Comparison of ENCODE assay signal across 8 cellular contexts in the genomic region with DNA sequence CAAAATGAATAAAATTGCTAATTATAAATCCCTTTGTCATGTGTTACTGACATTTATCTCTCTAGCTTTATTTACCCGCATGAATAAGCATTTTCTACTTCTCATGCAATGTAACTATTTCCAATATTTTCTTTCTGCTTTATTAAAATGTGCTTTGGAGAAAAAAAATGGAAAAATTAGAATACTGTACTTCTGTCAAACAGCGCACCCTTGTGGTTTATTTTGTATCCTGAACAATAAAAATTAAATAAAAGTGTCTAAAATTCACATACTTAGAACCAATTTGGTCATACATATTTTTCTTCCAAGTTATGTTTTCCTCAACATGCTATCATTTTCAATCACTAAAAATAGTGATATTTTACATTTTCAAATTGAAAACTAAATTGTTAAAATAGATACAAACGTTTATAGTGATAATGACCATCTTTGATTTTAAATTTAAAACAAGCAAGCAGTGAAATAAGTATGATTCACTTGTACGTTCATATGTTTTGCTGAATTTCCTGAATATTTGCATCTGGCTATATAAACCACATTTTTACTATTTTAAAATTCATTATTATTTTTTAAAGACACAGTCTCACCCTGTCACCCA.
A peak's percentile ranks its signal among the peaks of the same experiment; 100 is the strongest.
DNase-seq lines count a peak whose midpoint lies in the region; ATAC-seq and TF ChIP-seq lines count a peak whose summit lies in the region.

No MANE protein-coding gene starts in this region.

- TF ChIP-seq POLR2A in tibial nerve (IDR thresholded peaks at IDR 0.05): no peak

- H3K4me3 Mint-ChIP-seq in CD8-positive, alpha-beta memory T cell: no peak overlapping the region

- H3K4me1 Mint-ChIP-seq in CD8-positive, alpha-beta memory T cell: no peaks in the 10 kb centered on the region

- H3K4me2 ChIP-seq in PC-3 (ENCODE audit: low read length): no peak overlapping the region

- H3K27me3 Mint-ChIP-seq in CD8-positive, alpha-beta memory T cell: peaks cover 0 to 1% of the 10 kb centered on the region in 2 donors

- H3K9me3 ChIP-seq in cardiac muscle cell (ENCODE audit: low read depth): no peaks in the 10 kb centered on the region
- H3K9me3 ChIP-seq in PC-3 (ENCODE audit: low read length): no peaks in the 10 kb centered on the region
- H3K9me3 ChIP-seq in tibial nerve: no peaks in the 10 kb centered on the region
- H3K9me3 ChIP-seq in CD8-positive, alpha-beta memory T cell (ENCODE audit: low read length): no peaks in the 10 kb centered on the region

- H3K79me2 ChIP-seq in PC-3 (ENCODE audit: low read length): no peaks in the 10 kb centered on the region

- no peak overlapping the region for H3K4me3 ChIP-seq in cardiac muscle cell
- no peak overlapping the region for H3K4me3 ChIP-seq in PC-3 (ENCODE audit: low read length)
- no peak overlapping the region for H3K4me3 ChIP-seq in foreskin fibroblast (ENCODE audit: low read depth in 1 of 2, low read length in 2 of 2)
- H3K4me3 ChIP-seq in tibial nerve: no peak overlapping the region
- no peak overlapping the region for H3K4me3 ChIP-seq in CD8-positive, alpha-beta memory T cell (ENCODE audit: low read length)

- intact Hi-C loops in Right ventricle myocardium superior (cut with DNase I): no loop called here
- intact Hi-C loops in PC-3 (cut with micrococcal nuclease): loop anchor here (1.0 to 10.0 kb wide), 3 partner anchors 20 to 1562 kb away; no protein-coding TSS in a partner anchor

- H3K36me3 ChIP-seq in cardiac muscle cell: no peaks in the 10 kb centered on the region
- no peaks in the 10 kb centered on the region for H3K36me3 ChIP-seq in PC-3 (ENCODE audit: low read depth, low read length)
- H3K36me3 ChIP-seq in tibial nerve: peaks cover 0 to 16% (median 0%) of the 10 kb centered on the region in 3 donors
- H3K36me3 ChIP-seq in CD8-positive, alpha-beta memory T cell (ENCODE audit: insufficient read depth, low read length): no peaks in the 10 kb centered on the region

- H3K36me3 Mint-ChIP-seq in CD8-positive, alpha-beta memory T cell: no peaks in the 10 kb centered on the region

- H3K4me1 ChIP-seq in cardiac muscle cell (ENCODE audit: low read depth) (peaks cover 15% of the 10 kb centered on the region), PC-3 (ENCODE audit: insufficient read depth, low read length) (peaks cover 7% of the 10 kb centered on the region; the same call in 1 of the 2 replicates), tibial nerve (peaks cover 0 to 32% (median 0%) of the 10 kb centered on the region in 4 donors)
- no peaks in the 10 kb centered on the region for H3K4me1 ChIP-seq in CD8-positive, alpha-beta memory T cell (ENCODE audit: insufficient read depth, low read length)

- no peaks in the 10 kb centered on the region for H4K20me1 ChIP-seq in PC-3 (ENCODE audit: low read length)

- no TSS peak for BruUV-seq in PC-3 (replicated peaks; lab: Mats Ljungman, UMichigan)

- H3K27me3 ChIP-seq in cardiac muscle cell (no peaks in the 10 kb centered on the region), PC-3 (ENCODE audit: low read length) (no peaks in the 10 kb centered on the region), tibial nerve (no peaks in the 10 kb centered on the region)
- no peaks in the 10 kb centered on the region for H3K27me3 ChIP-seq in CD8-positive, alpha-beta memory T cell (ENCODE audit: insufficient read depth, low read length, poor library complexity, severe bottlenecking)

- H2AFZ ChIP-seq in PC-3 (ENCODE audit: low read length): no peak overlapping the region

- peaks cover 0 to 7% (median 0%) of the 10 kb centered on the region in 5 donors for H3K9me3 Mint-ChIP-seq in CD8-positive, alpha-beta memory T cell

- WGBS in tibial nerve, 2 donors: 34 to 36% methylated on average over 4 of the region's 4 CpGs

- ATAC-seq in Right ventricle myocardium superior (ENCODE audit: poor library complexity) (no peak), PC-3 (no peak), HG03442 (IDR thresholded peaks at IDR 0.05; ENCODE audit: unreplicated experiment) (no peak)

- no peaks in the 10 kb centered on the region for H3F3A ChIP-seq in PC-3 (ENCODE audit: low read length, unreplicated experiment)

- no peak overlapping the region for H3K9ac ChIP-seq in PC-3 (ENCODE audit: low read length)

- DNase-seq in cardiac muscle cell (ENCODE audit: low read depth in 1 of 2, low spot score in 1 of 2): peak; percentile 42 to 51
- DNase-seq in Right ventricle myocardium superior: no peak
- DNase-seq in PC-3: peak; percentile 56
- peak in 1 of 2 donors; percentile 57 for DNase-seq in foreskin fibroblast
- DNase-seq in tibial nerve (ENCODE audit: low spot score in 2 of 2): peak in 1 of 2 donors; percentile 28
- DNase-seq in CD8-positive, alpha-beta memory T cell: no peak
- DNase-seq in NCI-H2107 (lab: John Stamatoyannopoulos, UW): no peak

- CTCF ChIA-PET in PC-3 (lab: Charles Lee): interaction anchor here (0.7 to 0.8 kb wide), 2 partner anchors 10 to 157 kb away, joined by 3 read pairs; no protein-coding TSS in a partner anchor
- CTCF ChIA-PET in CD8-positive, alpha-beta memory T cell (lab: Charles Lee): no interaction called here

- H3K27ac ChIP-seq in cardiac muscle cell (no peak overlapping the region), PC-3 (ENCODE audit: low read length) (no peak overlapping the region), tibial nerve (no peak overlapping the region)
- H3K27ac ChIP-seq in CD8-positive, alpha-beta memory T cell (ENCODE audit: low read depth, low read length): no peak overlapping the region

- TF ChIP-seq EP300 in tibial nerve (IDR thresholded peaks at IDR 0.05): no peak

- POLR2A ChIA-PET in PC-3 (lab: Charles Lee; ENCODE audit: unreplicated experiment): no interaction called here
- POLR2A ChIA-PET in CD8-positive, alpha-beta memory T cell (lab: Charles Lee): no interaction called here

- no peak overlapping the region for H3K27ac Mint-ChIP-seq in CD8-positive, alpha-beta memory T cell

- peak; percentile 50 for TF ChIP-seq CTCF in cardiac muscle cell (IDR thresholded peaks at IDR 0.05; ENCODE audit: low read depth, low read length)
- peak; percentile 80 for TF ChIP-seq CTCF in PC-3 (conservative IDR thresholded peaks at IDR 0.05; ENCODE audit: low read depth, low read length)
- peak; percentile 30 for TF ChIP-seq CTCF in foreskin fibroblast (IDR thresholded peaks at IDR 0.05; ENCODE audit: low read depth, low read length)
- TF ChIP-seq CTCF in tibial nerve (IDR thresholded peaks at IDR 0.05): peak; percentile 47 to 63 (median 55)

- no peaks in the 10 kb centered on the region for H3K9me2 ChIP-seq in PC-3 (replicated peaks; ENCODE audit: low read length)

Comparison
In these comparisons a context has a peak if more than half of its experiments do, and no peak if none do; other contexts are left out.
1. DNase-seq: peak in cardiac muscle cell (2 of 2) and PC-3 (single experiment); none in Right ventricle myocardium superior (single experiment), CD8-positive, alpha-beta memory T cell (0 of 5) and NCI-H2107 (single experiment).
2. CTCF ChIP-seq: peak in every context shown above with its lines; median percentile 80 in PC-3; 55 in tibial nerve; 50 in cardiac muscle cell; 30 in foreskin fibroblast.